Comparison of ENCODE assay signal across 10 cellular contexts in genomic region chr17:2383628-2384167, GRCh38. TPM values are rescaled to one million over a fixed set of nuclear protein-coding genes. Genes with fewer than 3 reads are reported as not detected.
A peak's percentile ranks its signal among the peaks of the same experiment; 100 is the strongest.
DNase-seq lines count a peak whose midpoint lies in the region; ATAC-seq and TF ChIP-seq lines count a peak whose summit lies in the region.
"Had no signal": no experiment of that assay in that cellular context is flagged by ENCODE, and none has a peak within 500 bp of the region (broad histone marks: within the 10 kb centered on the region; RNA-seq: fewer than 3 reads in every experiment).

No MANE protein-coding gene starts in this region.

- TF ChIP-seq EP300 in stomach (IDR thresholded peaks at IDR 0.05): no peak

- no peak for TF ChIP-seq POLR2A in right lobe of liver (IDR thresholded peaks at IDR 0.05)
- no peak for TF ChIP-seq POLR2A in stomach (IDR thresholded peaks at IDR 0.05)

- 57% methylated on average over 10 of the region's 11 CpGs for WGBS in right lobe of liver (ENCODE audit: insufficient coverage, low coverage, low lambda C conversion rate, missing lambda C conversion rate)
- 65 to 74% (median 68%) methylated on average over 11 of the region's 11 CpGs for WGBS in stomach, 5 donors

- intact Hi-C loops in activated CD8-positive, alpha-beta T cell treated with anti-CD3 and anti-CD28 coated beads for 36 hours (cut with micrococcal nuclease): loop anchor here (2.0 kb wide), 1 partner anchor 33 kb away; no protein-coding TSS in a partner anchor
- intact Hi-C loops in right lobe of liver (cut with DNase I): loop anchor here (2.0 to 5.0 kb wide), 2 partner anchors 33 to 34 kb away; no protein-coding TSS in a partner anchor
- intact Hi-C loops in stomach (cut with DNase I; ENCODE audit: low total_unique reads): loop anchor here (5.0 kb wide), 1 partner anchor 34 kb away; no protein-coding TSS in a partner anchor

- peaks cover 0 to 18% (median 8%) of the 10 kb centered on the region in 4 donors for H3K4me1 ChIP-seq in right lobe of liver
- H3K4me1 ChIP-seq in stomach: peaks cover 24 to 51% (median 38%) of the 10 kb centered on the region in 4 donors

- no peak for TF ChIP-seq CTCF in activated CD8-positive, alpha-beta T cell treated with anti-CD3 and anti-CD28 coated beads for 36 hours (IDR thresholded peaks at IDR 0.05)
- TF ChIP-seq CTCF in right lobe of liver (IDR thresholded peaks at IDR 0.05): no peak
- TF ChIP-seq CTCF in stomach (IDR thresholded peaks at IDR 0.05): no peak

- peaks cover 1 to 4% of the 10 kb centered on the region in 2 donors for H3K36me3 Mint-ChIP-seq in activated T-cell treated with anti-CD3 and anti-CD28 coated beads, Interleukin-2, amount 50 U/mL, for 72 hours (ENCODE audit: insufficient read depth in 2 of 2)
- H3K36me3 Mint-ChIP-seq in activated T-cell treated with anti-CD3 and anti-CD28 coated beads, Interleukin-2, amount 50 U/mL, for 4 hours (ENCODE audit: insufficient read depth): peaks cover 8% of the 10 kb centered on the region
- peaks cover 4% of the 10 kb centered on the region for H3K36me3 Mint-ChIP-seq in activated CD8-positive, alpha-beta T cell treated with anti-CD3 and anti-CD28 coated beads for 36 hours (ENCODE audit: low read depth)
- H3K36me3 Mint-ChIP-seq: activated naive CD4-positive, alpha-beta T cell treated with anti-CD3 and anti-CD28 coated beads, Interleukin-2, amount 50 U/mL, for 72 hours had no signal

- peak overlapping the region; percentile 73 for H3K27ac Mint-ChIP-seq in activated T-cell treated with anti-CD3 and anti-CD28 coated beads, Interleukin-2, amount 50 U/mL, for 72 hours
- H3K27ac Mint-ChIP-seq in activated CD8-positive, alpha-beta T cell treated with anti-CD3 and anti-CD28 coated beads for 36 hours: peak overlapping the region; percentile 25

- H3K4me3 ChIP-seq in right lobe of liver (no peak overlapping the region), stomach (no peak overlapping the region)

- no peaks in the 10 kb centered on the region for H3K9me3 Mint-ChIP-seq in activated T-cell treated with anti-CD3 and anti-CD28 coated beads, Interleukin-2, amount 50 U/mL, for 72 hours
- H3K9me3 Mint-ChIP-seq in activated T-cell treated with anti-CD3 and anti-CD28 coated beads, Interleukin-2, amount 50 U/mL, for 4 hours: no peaks in the 10 kb centered on the region
- H3K9me3 Mint-ChIP-seq in activated CD8-positive, alpha-beta T cell treated with anti-CD3 and anti-CD28 coated beads for 36 hours: no peaks in the 10 kb centered on the region
- H3K9me3 Mint-ChIP-seq: activated naive CD4-positive, alpha-beta T cell treated with anti-CD3 and anti-CD28 coated beads, Interleukin-2, amount 50 U/mL, for 72 hours had no signal

- no peaks in the 10 kb centered on the region for H3K27me3 Mint-ChIP-seq in activated T-cell treated with anti-CD3 and anti-CD28 coated beads, Interleukin-2, amount 50 U/mL, for 72 hours (ENCODE audit: low read depth)
- no peaks in the 10 kb centered on the region for H3K27me3 Mint-ChIP-seq in activated T-cell treated with anti-CD3 and anti-CD28 coated beads, Interleukin-2, amount 50 U/mL, for 4 hours (ENCODE audit: low read depth)
- H3K27me3 Mint-ChIP-seq in activated CD8-positive, alpha-beta T cell treated with anti-CD3 and anti-CD28 coated beads for 36 hours: no peaks in the 10 kb centered on the region

- H3K27me3 ChIP-seq in right lobe of liver: no peaks in the 10 kb centered on the region
- H3K27me3 ChIP-seq in stomach: no peaks in the 10 kb centered on the region

- DNase-seq in activated T-cell treated with anti-CD3 and anti-CD28 coated beads, Interleukin-2, amount 50 U/mL, for 72 hours: no peak
- DNase-seq in activated T-cell treated with anti-CD3 and anti-CD28 coated beads, Interleukin-2, amount 50 U/mL, for 4 hours: no peak
- DNase-seq in activated CD8-positive, alpha-beta T cell treated with anti-CD3 and anti-CD28 coated beads for 36 hours: no peak
- DNase-seq in right lobe of liver: no peak
- no peak for DNase-seq in stomach
- DNase-seq in NCI-H2227 (lab: John Stamatoyannopoulos, UW; ENCODE audit: unreplicated experiment): no peak
- DNase-seq in NCI-H2107 (lab: John Stamatoyannopoulos, UW): no peak
- no peak for DNase-seq in stimulated activated CD4-positive, alpha-beta T cell treated with anti-CD3 and anti-CD28 coated beads, Interleukin-2, amount 100 ng/mL, for 24 hours
- DNase-seq: T1000 had no signal

- H3K36me3 ChIP-seq in right lobe of liver (peaks cover 0 to 13% (median 3%) of the 10 kb centered on the region in 4 donors), stomach (peaks cover 34 to 72% (median 66%) of the 10 kb centered on the region in 4 donors)

- POLR2A ChIA-PET in activated CD8-positive, alpha-beta T cell treated with anti-CD3 and anti-CD28 coated beads for 36 hours (lab: Charles Lee): interaction anchor here (0.9 to 6.4 kb wide), 5 partner anchors 9 to 33 kb away, joined by 3 to 43 read pairs (median 21); partner anchors contain the start of gene MNT

- H3K27ac ChIP-seq in right lobe of liver (peak overlapping the region in 1 of 3 donors; percentile 17), stomach (peak overlapping the region in 4 of 5 donors; percentile 20 to 67 (median 35))

- H3K9me3 ChIP-seq in right lobe of liver (no peaks in the 10 kb centered on the region), stomach (no peaks in the 10 kb centered on the region)

- peaks cover 8% of the 10 kb centered on the region for H3K4me1 Mint-ChIP-seq in activated T-cell treated with anti-CD3 and anti-CD28 coated beads, Interleukin-2, amount 50 U/mL, for 72 hours (ENCODE audit: low read depth)
- H3K4me1 Mint-ChIP-seq in activated T-cell treated with anti-CD3 and anti-CD28 coated beads, Interleukin-2, amount 50 U/mL, for 4 hours (ENCODE audit: low read depth): peaks cover 5% of the 10 kb centered on the region
- H3K4me1 Mint-ChIP-seq in activated CD8-positive, alpha-beta T cell treated with anti-CD3 and anti-CD28 coated beads for 36 hours (ENCODE audit: low read depth): peaks cover 2% of the 10 kb centered on the region

- H3K4me3 Mint-ChIP-seq in activated T-cell treated with anti-CD3 and anti-CD28 coated beads, Interleukin-2, amount 50 U/mL, for 72 hours: no peak overlapping the region
- H3K4me3 Mint-ChIP-seq in activated T-cell treated with anti-CD3 and anti-CD28 coated beads, Interleukin-2, amount 50 U/mL, for 4 hours: no peak overlapping the region
- H3K4me3 Mint-ChIP-seq in activated CD8-positive, alpha-beta T cell treated with anti-CD3 and anti-CD28 coated beads for 36 hours: no peak overlapping the region

- CTCF ChIA-PET in activated CD8-positive, alpha-beta T cell treated with anti-CD3 and anti-CD28 coated beads for 36 hours (lab: Charles Lee): interaction anchor here (1.2 to 14.2 kb wide), 14 partner anchors 9 to 326 kb away, joined by 3 to 463 read pairs (median 13); partner anchors contain the start of gene MNT

- ATAC-seq in activated T-cell treated with anti-CD3 and anti-CD28 coated beads, Interleukin-2, amount 50 U/mL, for 72 hours (replicated peaks in 1 of 2): no peak
- no peak for ATAC-seq in activated T-cell treated with anti-CD3 and anti-CD28 coated beads, Interleukin-2, amount 50 U/mL, for 4 hours
- ATAC-seq in activated CD8-positive, alpha-beta T cell treated with anti-CD3 and anti-CD28 coated beads for 36 hours: no peak
- ATAC-seq in right lobe of liver: peak; percentile 31 to 51 (median 38)

RNA-seq across cellular contexts. Expression of gene MNT, which starts 17.2 kb away (rescaled TPM):
- total RNA-seq in activated T-cell treated with anti-CD3 and anti-CD28 coated beads, Interleukin-2, amount 50 U/mL, for 72 hours: 10 to 100 TPM; 23.8 to 24.3 TPM
- total RNA-seq in activated T-cell treated with anti-CD3 and anti-CD28 coated beads, Interleukin-2, amount 50 U/mL, for 4 hours: 10 to 100 TPM; 27.8 to 30.7 (median 29.5) TPM
- total RNA-seq in activated CD8-positive, alpha-beta T cell treated with anti-CD3 and anti-CD28 coated beads for 36 hours: 10 to 100 TPM; 21.6 to 23.1 TPM
- total RNA-seq in right lobe of liver (10 to 100 TPM in 2 of 6 experiments, 1 to 10 TPM in 4; 3.3 to 12.6 (median 7.0) TPM), stomach (10 to 100 TPM in 3 of 5 donors, 1 to 10 TPM in 2; 3.5 to 55.8 (median 18.2) TPM)
- polyA plus RNA-seq in stomach: 1 to 10 TPM; 5.2 to 7.9 (median 7.3) TPM

RNA-seq across cellular contexts. Expression of gene SGSM2, which starts 46.4 kb away (rescaled TPM):
- total RNA-seq in activated T-cell treated with anti-CD3 and anti-CD28 coated beads, Interleukin-2, amount 50 U/mL, for 72 hours: 10 to 100 TPM; 40.8 to 57.5 TPM
- 10 to 100 TPM; 40.1 to 41.3 (median 40.6) TPM for total RNA-seq in activated T-cell treated with anti-CD3 and anti-CD28 coated beads, Interleukin-2, amount 50 U/mL, for 4 hours
- total RNA-seq in activated CD8-positive, alpha-beta T cell treated with anti-CD3 and anti-CD28 coated beads for 36 hours: 10 to 100 TPM; 31.8 to 37.7 TPM
- total RNA-seq in right lobe of liver: 10 to 100 TPM in 4 of 6 experiments, 1 to 10 TPM in 2; 6.0 to 17.2 (median 13.2) TPM
- 100 to 1,000 TPM in 1 of 5 donors, 10 to 100 TPM in 4; 48.5 to 224 (median 57.1) TPM for total RNA-seq in stomach
- 10 to 100 TPM; 31.2 to 91.8 (median 41.5) TPM for polyA plus RNA-seq in stomach

RNA-seq across cellular contexts. Expression of gene TSR1, which starts 47.4 kb away (rescaled TPM):
- 10 to 100 TPM; 36.4 to 38.2 TPM for total RNA-seq in activated T-cell treated with anti-CD3 and anti-CD28 coated beads, Interleukin-2, amount 50 U/mL, for 72 hours
- 100 to 1,000 TPM; 143 to 159 (median 156) TPM for total RNA-seq in activated T-cell treated with anti-CD3 and anti-CD28 coated beads, Interleukin-2, amount 50 U/mL, for 4 hours
- 10 to 100 TPM; 75.8 to 79.4 TPM for total RNA-seq in activated CD8-positive, alpha-beta T cell treated with anti-CD3 and anti-CD28 coated beads for 36 hours
- total RNA-seq in right lobe of liver (10 to 100 TPM in 5 of 6 experiments, 1 to 10 TPM in 1; 9.7 to 26.2 (median 13.1) TPM), stomach (10 to 100 TPM; 17.1 to 67.0 (median 33.8) TPM)
- 10 to 100 TPM; 12.2 to 13.8 (median 12.4) TPM for polyA plus RNA-seq in stomach

Comparison
In these comparisons a context has a peak if more than half of its experiments do, and no peak if none do; other contexts are left out.
1. ATAC-seq: peak in right lobe of liver (4 of 4); none in activated T-cell treated with anti-CD3 and anti-CD28 coated beads, Interleukin-2, amount 50 U/mL, for 72 hours (0 of 2), activated T-cell treated with anti-CD3 and anti-CD28 coated beads, Interleukin-2, amount 50 U/mL, for 4 hours (0 of 2) and activated CD8-positive, alpha-beta T cell treated with anti-CD3 and anti-CD28 coated beads for 36 hours (single experiment).